Comparison of ENCODE assay signal across 8 cellular contexts in genomic region chr2:203811491-203812221, GRCh38. TPM values are rescaled to one million over a fixed set of nuclear protein-coding genes. Genes with fewer than 3 reads are reported as not detected.
DNase-seq lines count a peak whose midpoint lies in the region; ATAC-seq, FAIRE-seq and TF ChIP-seq lines count a peak whose summit lies in the region.

No MANE protein-coding gene starts in this region.

- ATAC-seq in foreskin keratinocyte, result peak; percentile 96

- H2AFZ ChIP-seq in OCI-LY3 (ENCODE audit: low read depth, low read length), result 0 out of 2 replicates have a peak overlapping the region, but pooled peaks have one; percentile 47

- DNase-seq in Ammon's horn (ENCODE audit: low spot score) (peak; percentile 45), H4 (ENCODE audit: low spot score) (peak; percentile 94), foreskin keratinocyte (peak; percentile 61 to 79), small intestine (peak; percentile 99), NCI-H446 treated with DMSO at 0.1 percent for 48 hours (lab: John Stamatoyannopoulos, UW) (no peak), DMS153 treated with DMSO at 0.1 percent for 48 hours (lab: John Stamatoyannopoulos, UW; ENCODE audit: unreplicated experiment) (no peak)
- DNase-seq in activated T-cell treated with anti-CD3 and anti-CD28 coated beads, Interleukin-2, amount 50 U/mL, for 1 hour, result peak; percentile 58

- no peaks in the 10 kb centered on the region for H3K36me3 ChIP-seq in OCI-LY3 (replicated peaks; ENCODE audit: low read depth, low read length)
- H3K36me3 ChIP-seq in small intestine (ENCODE audit: control insufficient read depth in 2 of 2, insufficient read depth in 2 of 2, low read length in 2 of 2), result no peaks in the 10 kb centered on the region

- WGBS in small intestine, 3 donors, result 31 to 47% (median 35%) methylated on average over 9 of the region's 9 CpGs

- H3K4me1 ChIP-seq in OCI-LY3 (ENCODE audit: low read length) (peaks cover 24% of the 10 kb centered on the region), foreskin keratinocyte (peaks cover 8% of the 10 kb centered on the region), small intestine (ENCODE audit: control insufficient read depth in 2 of 2, insufficient read depth in 1 of 2, low read depth in 1 of 2, low read length in 1 of 2) (peaks cover 7 to 9% of the 10 kb centered on the region in 2 donors)

- H3K9ac ChIP-seq in OCI-LY3 (ENCODE audit: low read length), result no peak overlapping the region

- H3K27ac ChIP-seq in OCI-LY3 (ENCODE audit: low read length), result no peak overlapping the region
- H3K27ac ChIP-seq in foreskin keratinocyte, result no peak overlapping the region
- H3K27ac ChIP-seq in small intestine (ENCODE audit: low read depth in 1 of 2, low read length in 1 of 2), result peak overlapping the region; percentile 71 to 85

- H3K4me2 ChIP-seq in OCI-LY3 (ENCODE audit: low read length), result peak overlapping the region; percentile 42

- FAIRE-seq in small intestine (lab: Jason Lieb, UNC), result peak; percentile 33

- no peak for TF ChIP-seq CTCF in OCI-LY3 (IDR thresholded peaks at IDR 0.05; ENCODE audit: low read depth, low read length)
- no peak for TF ChIP-seq CTCF in foreskin keratinocyte (conservative IDR thresholded peaks at IDR 0.05)

- H3K27me3 ChIP-seq in OCI-LY3 (ENCODE audit: low read depth, low read length) (peaks cover 60% of the 10 kb centered on the region), foreskin keratinocyte (peaks cover 1% of the 10 kb centered on the region), small intestine (ENCODE audit: control insufficient read depth in 2 of 2, insufficient read depth in 2 of 2, low read length in 2 of 2) (no peaks in the 10 kb centered on the region)

- no peaks in the 10 kb centered on the region for H4K20me1 ChIP-seq in OCI-LY3 (ENCODE audit: insufficient read depth, low read length)

- H3K9me3 ChIP-seq in OCI-LY3 (ENCODE audit: insufficient read depth, low read length) (no peaks in the 10 kb centered on the region), small intestine (ENCODE audit: control insufficient read depth, low read depth) (no peaks in the 10 kb centered on the region)

- no peak overlapping the region for H3K4me3 ChIP-seq in OCI-LY3 (ENCODE audit: low read length)
- H3K4me3 ChIP-seq in small intestine (ENCODE audit: low read depth in 1 of 2, low read length in 2 of 2), result no peak overlapping the region

- no peaks in the 10 kb centered on the region for H3K79me2 ChIP-seq in OCI-LY3 (ENCODE audit: low read length)

RNA-seq across cellular contexts. Expression of gene CTLA4, which starts 55.9 kb away (rescaled TPM):
- not detected in 2 replicates for total RNA-seq in H4 (2014; rRNA removed; shearing (Covaris generic))
- not detected in 2 replicates for total RNA-seq in foreskin keratinocyte
- polyA plus RNA-seq in foreskin keratinocyte (not detected in 2 replicates), small intestine (under 1 TPM in 1 of 3 donors, not detected in 2; 0.57 TPM)

Comparison
In these comparisons a context has a peak if more than half of its experiments do, and no peak if none do; other contexts are left out.
1. DNase-seq: peak in Ammon's horn (single experiment), H4 (single experiment), activated T-cell treated with anti-CD3 and anti-CD28 coated beads, Interleukin-2, amount 50 U/mL, for 1 hour (single experiment), foreskin keratinocyte (2 of 2) and small intestine (single experiment); none in NCI-H446 treated with DMSO at 0.1 percent for 48 hours (single experiment) and DMS153 treated with DMSO at 0.1 percent for 48 hours (single experiment).
2. H3K27ac ChIP-seq: peak in small intestine (2 of 2); none in OCI-LY3 (single experiment) and foreskin keratinocyte (single experiment).